ENCODE assay signal across 1 cellular context in the genomic region with DNA sequence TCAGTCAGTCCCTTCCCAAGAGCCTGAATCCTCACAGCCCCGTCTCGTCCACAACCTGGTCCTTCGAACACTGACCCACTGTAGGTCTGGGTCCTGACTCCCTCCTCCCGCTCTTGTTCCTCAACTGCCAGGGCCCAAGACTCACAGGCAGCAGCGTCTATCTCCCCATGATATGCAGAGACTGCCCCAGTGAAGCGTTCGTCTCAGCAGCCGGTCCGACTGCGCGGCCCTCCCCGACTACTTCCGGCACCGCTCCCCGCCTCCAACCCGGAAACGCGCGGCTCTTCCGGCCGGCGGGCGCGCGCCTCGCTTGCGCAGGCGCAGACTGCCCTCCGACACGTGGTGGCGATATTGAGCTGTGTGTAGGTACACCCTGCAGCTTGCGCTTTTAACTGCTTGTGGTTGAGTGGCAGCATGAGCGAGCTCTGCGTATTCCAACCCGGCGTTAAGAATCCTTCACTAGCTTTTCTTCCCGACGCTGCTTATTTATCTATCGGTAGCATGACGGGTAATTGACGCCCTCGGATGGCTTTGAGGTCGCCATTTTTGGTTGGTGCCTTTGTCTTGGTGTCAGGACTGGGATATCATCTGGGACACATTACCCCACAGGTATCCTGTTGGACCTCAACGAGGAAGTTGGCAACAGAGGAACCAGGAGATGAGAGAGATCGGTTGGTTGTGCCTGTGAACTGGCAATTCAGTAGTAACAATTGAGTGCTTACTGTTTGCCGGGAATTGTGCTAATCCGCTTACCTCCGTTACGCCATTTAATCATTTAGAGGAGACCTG.
TF ChIP-seq lines count a peak whose summit lies in the region.

A gene with protein sequence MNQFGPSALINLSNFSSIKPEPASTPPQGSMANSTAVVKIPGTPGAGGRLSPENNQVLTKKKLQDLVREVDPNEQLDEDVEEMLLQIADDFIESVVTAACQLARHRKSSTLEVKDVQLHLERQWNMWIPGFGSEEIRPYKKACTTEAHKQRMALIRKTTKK (minus strand): TSS at position 221 of the 789 bp plus-strand sequence. CDS start 20,986 bp downstream, outside the sequence.

TF ChIP-seq in SK-N-SH, 30 proteins besides CTCF, POLR2A, EP300 and RAD21 (continued from another document):
- TF ChIP-seq GABPA (IDR thresholded peaks at IDR 0.05; ENCODE audit: low read depth) (peak; percentile 95), JUND (IDR thresholded peaks at IDR 0.05) (no peak; the same call in 1 of the 2 replicates), TEAD4 (IDR thresholded peaks at IDR 0.05; ENCODE audit: borderline replicate concordance, insufficient read depth) (no peak), YY1 (IDR thresholded peaks at IDR 0.05; ENCODE audit: low read depth) (peak; percentile 70), ELF1 (IDR thresholded peaks at IDR 0.05) (peak; percentile 97), FOXM1 (IDR thresholded peaks at IDR 0.05; ENCODE audit: low read depth) (no peak), FOSL2 (IDR thresholded peaks at IDR 0.05; ENCODE audit: borderline replicate concordance, low read depth) (no peak), SIN3A (IDR thresholded peaks at IDR 0.05; ENCODE audit: borderline replicate concordance, low read depth, low read length) (peak; percentile 79), POLR2AphosphoS5 (IDR thresholded peaks at IDR 0.05; ENCODE audit: low read depth, low read length) (peak; percentile 99), TAF1 (IDR thresholded peaks at IDR 0.05; ENCODE audit: borderline replicate concordance, low read depth, low read length) (peak; percentile 97), MXI1 (IDR thresholded peaks at IDR 0.05; ENCODE audit: low read depth, low read length) (peak; percentile 97), FOXJ3 (CRISPR knock-in tag; IDR thresholded peaks at IDR 0.05) (no peak), GATA2 (CRISPR knock-in tag; IDR thresholded peaks at IDR 0.05) (no peak)
- TF ChIP-seq, protein P1, sequence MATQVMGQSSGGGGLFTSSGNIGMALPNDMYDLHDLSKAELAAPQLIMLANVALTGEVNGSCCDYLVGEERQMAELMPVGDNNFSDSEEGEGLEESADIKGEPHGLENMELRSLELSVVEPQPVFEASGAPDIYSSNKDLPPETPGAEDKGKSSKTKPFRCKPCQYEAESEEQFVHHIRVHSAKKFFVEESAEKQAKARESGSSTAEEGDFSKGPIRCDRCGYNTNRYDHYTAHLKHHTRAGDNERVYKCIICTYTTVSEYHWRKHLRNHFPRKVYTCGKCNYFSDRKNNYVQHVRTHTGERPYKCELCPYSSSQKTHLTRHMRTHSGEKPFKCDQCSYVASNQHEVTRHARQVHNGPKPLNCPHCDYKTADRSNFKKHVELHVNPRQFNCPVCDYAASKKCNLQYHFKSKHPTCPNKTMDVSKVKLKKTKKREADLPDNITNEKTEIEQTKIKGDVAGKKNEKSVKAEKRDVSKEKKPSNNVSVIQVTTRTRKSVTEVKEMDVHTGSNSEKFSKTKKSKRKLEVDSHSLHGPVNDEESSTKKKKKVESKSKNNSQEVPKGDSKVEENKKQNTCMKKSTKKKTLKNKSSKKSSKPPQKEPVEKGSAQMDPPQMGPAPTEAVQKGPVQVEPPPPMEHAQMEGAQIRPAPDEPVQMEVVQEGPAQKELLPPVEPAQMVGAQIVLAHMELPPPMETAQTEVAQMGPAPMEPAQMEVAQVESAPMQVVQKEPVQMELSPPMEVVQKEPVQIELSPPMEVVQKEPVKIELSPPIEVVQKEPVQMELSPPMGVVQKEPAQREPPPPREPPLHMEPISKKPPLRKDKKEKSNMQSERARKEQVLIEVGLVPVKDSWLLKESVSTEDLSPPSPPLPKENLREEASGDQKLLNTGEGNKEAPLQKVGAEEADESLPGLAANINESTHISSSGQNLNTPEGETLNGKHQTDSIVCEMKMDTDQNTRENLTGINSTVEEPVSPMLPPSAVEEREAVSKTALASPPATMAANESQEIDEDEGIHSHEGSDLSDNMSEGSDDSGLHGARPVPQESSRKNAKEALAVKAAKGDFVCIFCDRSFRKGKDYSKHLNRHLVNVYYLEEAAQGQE (IDR thresholded peaks at IDR 0.05; ENCODE audit: low read depth, low read length), result peak; percentile 40; the same call in 1 of the 2 replicates
- TF ChIP-seq, protein P2, sequence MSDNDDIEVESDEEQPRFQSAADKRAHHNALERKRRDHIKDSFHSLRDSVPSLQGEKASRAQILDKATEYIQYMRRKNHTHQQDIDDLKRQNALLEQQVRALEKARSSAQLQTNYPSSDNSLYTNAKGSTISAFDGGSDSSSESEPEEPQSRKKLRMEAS (IDR thresholded peaks at IDR 0.05; ENCODE audit: low read depth), result peak; percentile 99; the same call in 1 of the 2 replicates
- TF ChIP-seq, protein P3, sequence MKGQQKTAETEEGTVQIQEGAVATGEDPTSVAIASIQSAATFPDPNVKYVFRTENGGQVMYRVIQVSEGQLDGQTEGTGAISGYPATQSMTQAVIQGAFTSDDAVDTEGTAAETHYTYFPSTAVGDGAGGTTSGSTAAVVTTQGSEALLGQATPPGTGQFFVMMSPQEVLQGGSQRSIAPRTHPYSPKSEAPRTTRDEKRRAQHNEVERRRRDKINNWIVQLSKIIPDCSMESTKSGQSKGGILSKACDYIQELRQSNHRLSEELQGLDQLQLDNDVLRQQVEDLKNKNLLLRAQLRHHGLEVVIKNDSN (IDR thresholded peaks at IDR 0.05; ENCODE audit: borderline replicate concordance, low read depth), result peak; percentile 71
- TF ChIP-seq, protein P4, sequence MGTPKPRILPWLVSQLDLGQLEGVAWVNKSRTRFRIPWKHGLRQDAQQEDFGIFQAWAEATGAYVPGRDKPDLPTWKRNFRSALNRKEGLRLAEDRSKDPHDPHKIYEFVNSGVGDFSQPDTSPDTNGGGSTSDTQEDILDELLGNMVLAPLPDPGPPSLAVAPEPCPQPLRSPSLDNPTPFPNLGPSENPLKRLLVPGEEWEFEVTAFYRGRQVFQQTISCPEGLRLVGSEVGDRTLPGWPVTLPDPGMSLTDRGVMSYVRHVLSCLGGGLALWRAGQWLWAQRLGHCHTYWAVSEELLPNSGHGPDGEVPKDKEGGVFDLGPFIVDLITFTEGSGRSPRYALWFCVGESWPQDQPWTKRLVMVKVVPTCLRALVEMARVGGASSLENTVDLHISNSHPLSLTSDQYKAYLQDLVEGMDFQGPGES (IDR thresholded peaks at IDR 0.05; ENCODE audit: low read depth, low read length), result no peak
- TF ChIP-seq, protein P5, sequence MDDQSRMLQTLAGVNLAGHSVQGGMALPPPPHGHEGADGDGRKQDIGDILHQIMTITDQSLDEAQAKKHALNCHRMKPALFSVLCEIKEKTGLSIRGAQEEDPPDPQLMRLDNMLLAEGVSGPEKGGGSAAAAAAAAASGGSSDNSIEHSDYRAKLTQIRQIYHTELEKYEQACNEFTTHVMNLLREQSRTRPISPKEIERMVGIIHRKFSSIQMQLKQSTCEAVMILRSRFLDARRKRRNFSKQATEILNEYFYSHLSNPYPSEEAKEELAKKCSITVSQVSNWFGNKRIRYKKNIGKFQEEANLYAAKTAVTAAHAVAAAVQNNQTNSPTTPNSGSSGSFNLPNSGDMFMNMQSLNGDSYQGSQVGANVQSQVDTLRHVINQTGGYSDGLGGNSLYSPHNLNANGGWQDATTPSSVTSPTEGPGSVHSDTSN (IDR thresholded peaks at IDR 0.05), result peak; percentile 68
